ENCODE assay signal across 1 cellular context in the genomic region with DNA sequence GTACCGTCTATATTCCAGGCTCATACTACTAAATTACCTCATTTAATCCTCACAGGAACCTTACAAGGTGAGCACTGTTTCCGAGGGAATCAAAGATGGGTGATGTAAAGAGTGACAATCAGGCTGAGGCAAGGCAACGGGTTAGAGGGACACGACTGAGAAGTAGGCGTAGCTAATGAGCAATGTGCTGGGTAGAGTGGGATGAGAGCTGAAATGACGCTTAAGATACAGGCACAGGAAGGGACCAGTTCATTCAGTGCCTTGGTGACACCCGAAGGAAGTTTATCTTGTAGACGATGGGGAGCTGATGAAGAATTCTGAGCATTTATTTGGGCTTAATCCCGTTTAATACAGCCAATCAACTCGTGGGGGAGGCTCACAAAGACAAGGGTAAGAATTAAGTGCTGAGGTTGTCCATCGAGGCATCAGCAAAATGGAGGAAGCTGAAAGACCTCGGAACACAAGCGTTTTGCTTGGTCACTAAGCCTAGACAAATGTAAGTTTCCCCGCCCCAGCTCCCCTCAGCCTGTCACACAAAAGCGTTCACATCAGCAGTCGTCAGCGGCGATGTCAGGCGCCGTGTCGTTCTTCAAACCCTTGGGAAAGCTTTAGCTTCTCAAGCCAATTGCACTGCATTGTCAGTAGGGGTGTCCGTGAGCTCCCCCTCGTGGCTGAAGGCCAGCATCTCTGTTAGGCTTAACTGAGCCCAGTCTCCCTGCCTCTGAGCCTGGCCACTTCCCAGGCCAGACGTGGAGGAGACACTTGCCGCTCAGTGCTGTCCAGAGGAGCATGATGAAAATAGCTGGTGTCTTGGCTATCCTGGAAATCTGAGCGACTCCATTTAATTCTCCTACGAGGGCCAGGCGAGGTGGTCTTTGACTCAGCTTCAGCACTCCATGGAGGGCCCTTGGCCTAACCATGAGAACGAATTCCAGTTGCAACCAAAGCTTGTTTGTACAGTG.
TF ChIP-seq lines count a peak whose summit lies in the region.

No MANE protein-coding gene starts in this region.

TF ChIP-seq in HepG2, 621 proteins besides CTCF, POLR2A, EP300 and RAD21 (continued from another document and continues in another):
- TF ChIP-seq, protein P1, sequence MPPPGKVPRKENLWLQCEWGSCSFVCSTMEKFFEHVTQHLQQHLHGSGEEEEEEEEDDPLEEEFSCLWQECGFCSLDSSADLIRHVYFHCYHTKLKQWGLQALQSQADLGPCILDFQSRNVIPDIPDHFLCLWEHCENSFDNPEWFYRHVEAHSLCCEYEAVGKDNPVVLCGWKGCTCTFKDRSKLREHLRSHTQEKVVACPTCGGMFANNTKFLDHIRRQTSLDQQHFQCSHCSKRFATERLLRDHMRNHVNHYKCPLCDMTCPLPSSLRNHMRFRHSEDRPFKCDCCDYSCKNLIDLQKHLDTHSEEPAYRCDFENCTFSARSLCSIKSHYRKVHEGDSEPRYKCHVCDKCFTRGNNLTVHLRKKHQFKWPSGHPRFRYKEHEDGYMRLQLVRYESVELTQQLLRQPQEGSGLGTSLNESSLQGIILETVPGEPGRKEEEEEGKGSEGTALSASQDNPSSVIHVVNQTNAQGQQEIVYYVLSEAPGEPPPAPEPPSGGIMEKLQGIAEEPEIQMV (CRISPR knock-in tag; IDR thresholded peaks at IDR 0.05; ENCODE audit: low read depth), result 0 out of 2 replicates have a peak, but pooled peaks have one; percentile 39
- TF ChIP-seq ZNF598 (CRISPR knock-in tag; IDR thresholded peaks at IDR 0.05; ENCODE audit: borderline replicate concordance) (0 out of 2 replicates have a peak, but pooled peaks have one; percentile 84), REXO4 (CRISPR knock-in tag; IDR thresholded peaks at IDR 0.05; ENCODE audit: borderline replicate concordance) (no peak), RNF2 (conservative IDR thresholded peaks at IDR 0.05; ENCODE audit: low read depth) (0 out of 2 replicates have a peak, but pooled peaks have one; percentile 46), ZMAT3 (CRISPR knock-in tag; conservative IDR thresholded peaks at IDR 0.05) (no peak), SMAD9 (CRISPR knock-in tag; IDR thresholded peaks at IDR 0.05) (0 out of 2 replicates have a peak, but pooled peaks have one; percentile 35), SYNCRIP (IDR thresholded peaks at IDR 0.05; ENCODE audit: insufficient read depth, low read depth, low read length) (no peak), ZNF225 (CRISPR knock-in tag; IDR thresholded peaks at IDR 0.05) (0 out of 2 replicates have a peak, but pooled peaks have one; percentile 74), ZNF746 (CRISPR knock-in tag; IDR thresholded peaks at IDR 0.05) (peak; percentile 64; the same call in 1 of the 2 replicates), HOXD1 (CRISPR knock-in tag; IDR thresholded peaks at IDR 0.05) (peak; percentile 49; the same call in 1 of the 2 replicates), EZH2 (conservative IDR thresholded peaks at IDR 0.05; ENCODE audit: low read depth, low read length) (no peak), TBL1XR1 (IDR thresholded peaks at IDR 0.05; ENCODE audit: borderline replicate concordance, low read length, partially characterized antibody) (peak; percentile 25), HNRNPLL (IDR thresholded peaks at IDR 0.05; ENCODE audit: low read depth, low read length, poor library complexity, severe bottlenecking) (no peak), ZNF546 (CRISPR knock-in tag; conservative IDR thresholded peaks at IDR 0.05) (no peak), ESRRA (CRISPR knock-in tag; IDR thresholded peaks at IDR 0.05; ENCODE audit: low read depth) (0 out of 2 replicates have a peak, but pooled peaks have one; percentile 24), CEBPG (CRISPR knock-in tag; IDR thresholded peaks at IDR 0.05) (peak; percentile 14; the same call in 1 of the 2 replicates), ZNF549 (CRISPR knock-in tag; IDR thresholded peaks at IDR 0.05) (no peak), ZNF274 (CRISPR knock-in tag; IDR thresholded peaks at IDR 0.05) (0 out of 2 replicates have a peak, but pooled peaks have one; percentile 74), EEA1 (CRISPR knock-in tag; IDR thresholded peaks at IDR 0.05; ENCODE audit: borderline replicate concordance) (no peak), ZFP36L2 (CRISPR knock-in tag; IDR thresholded peaks at IDR 0.05) (no peak), ARHGAP35 (CRISPR knock-in tag; IDR thresholded peaks at IDR 0.05; ENCODE audit: borderline replicate concordance) (no peak), HOXA5 (CRISPR knock-in tag; IDR thresholded peaks at IDR 0.05) (peak; percentile 71; the same call in 1 of the 2 replicates), POLR2AphosphoS5 (IDR thresholded peaks at IDR 0.05; ENCODE audit: low read depth, low read length) (no peak)
- TF ChIP-seq, protein P2, sequence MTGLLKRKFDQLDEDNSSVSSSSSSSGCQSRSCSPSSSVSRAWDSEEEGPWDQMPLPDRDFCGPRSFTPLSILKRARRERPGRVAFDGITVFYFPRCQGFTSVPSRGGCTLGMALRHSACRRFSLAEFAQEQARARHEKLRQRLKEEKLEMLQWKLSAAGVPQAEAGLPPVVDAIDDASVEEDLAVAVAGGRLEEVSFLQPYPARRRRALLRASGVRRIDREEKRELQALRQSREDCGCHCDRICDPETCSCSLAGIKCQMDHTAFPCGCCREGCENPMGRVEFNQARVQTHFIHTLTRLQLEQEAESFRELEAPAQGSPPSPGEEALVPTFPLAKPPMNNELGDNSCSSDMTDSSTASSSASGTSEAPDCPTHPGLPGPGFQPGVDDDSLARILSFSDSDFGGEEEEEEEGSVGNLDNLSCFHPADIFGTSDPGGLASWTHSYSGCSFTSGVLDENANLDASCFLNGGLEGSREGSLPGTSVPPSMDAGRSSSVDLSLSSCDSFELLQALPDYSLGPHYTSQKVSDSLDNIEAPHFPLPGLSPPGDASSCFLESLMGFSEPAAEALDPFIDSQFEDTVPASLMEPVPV (CRISPR knock-in tag; IDR thresholded peaks at IDR 0.05), result no peak
- TF ChIP-seq, protein P3, sequence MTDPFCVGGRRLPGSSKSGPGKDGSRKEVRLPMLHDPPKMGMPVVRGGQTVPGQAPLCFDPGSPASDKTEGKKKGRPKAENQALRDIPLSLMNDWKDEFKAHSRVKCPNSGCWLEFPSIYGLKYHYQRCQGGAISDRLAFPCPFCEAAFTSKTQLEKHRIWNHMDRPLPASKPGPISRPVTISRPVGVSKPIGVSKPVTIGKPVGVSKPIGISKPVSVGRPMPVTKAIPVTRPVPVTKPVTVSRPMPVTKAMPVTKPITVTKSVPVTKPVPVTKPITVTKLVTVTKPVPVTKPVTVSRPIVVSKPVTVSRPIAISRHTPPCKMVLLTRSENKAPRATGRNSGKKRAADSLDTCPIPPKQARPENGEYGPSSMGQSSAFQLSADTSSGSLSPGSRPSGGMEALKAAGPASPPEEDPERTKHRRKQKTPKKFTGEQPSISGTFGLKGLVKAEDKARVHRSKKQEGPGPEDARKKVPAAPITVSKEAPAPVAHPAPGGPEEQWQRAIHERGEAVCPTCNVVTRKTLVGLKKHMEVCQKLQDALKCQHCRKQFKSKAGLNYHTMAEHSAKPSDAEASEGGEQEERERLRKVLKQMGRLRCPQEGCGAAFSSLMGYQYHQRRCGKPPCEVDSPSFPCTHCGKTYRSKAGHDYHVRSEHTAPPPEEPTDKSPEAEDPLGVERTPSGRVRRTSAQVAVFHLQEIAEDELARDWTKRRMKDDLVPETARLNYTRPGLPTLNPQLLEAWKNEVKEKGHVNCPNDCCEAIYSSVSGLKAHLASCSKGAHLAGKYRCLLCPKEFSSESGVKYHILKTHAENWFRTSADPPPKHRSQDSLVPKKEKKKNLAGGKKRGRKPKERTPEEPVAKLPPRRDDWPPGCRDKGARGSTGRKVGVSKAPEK (CRISPR knock-in tag; IDR thresholded peaks at IDR 0.05; ENCODE audit: borderline replicate concordance), result no peak
- TF ChIP-seq, protein P4, sequence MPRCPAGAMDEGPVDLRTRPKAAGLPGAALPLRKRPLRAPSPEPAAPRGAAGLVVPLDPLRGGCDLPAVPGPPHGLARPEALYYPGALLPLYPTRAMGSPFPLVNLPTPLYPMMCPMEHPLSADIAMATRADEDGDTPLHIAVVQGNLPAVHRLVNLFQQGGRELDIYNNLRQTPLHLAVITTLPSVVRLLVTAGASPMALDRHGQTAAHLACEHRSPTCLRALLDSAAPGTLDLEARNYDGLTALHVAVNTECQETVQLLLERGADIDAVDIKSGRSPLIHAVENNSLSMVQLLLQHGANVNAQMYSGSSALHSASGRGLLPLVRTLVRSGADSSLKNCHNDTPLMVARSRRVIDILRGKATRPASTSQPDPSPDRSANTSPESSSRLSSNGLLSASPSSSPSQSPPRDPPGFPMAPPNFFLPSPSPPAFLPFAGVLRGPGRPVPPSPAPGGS (CRISPR knock-in tag; IDR thresholded peaks at IDR 0.05), result peak; percentile 57; the same call in 1 of the 2 replicates
- TF ChIP-seq, protein P5, sequence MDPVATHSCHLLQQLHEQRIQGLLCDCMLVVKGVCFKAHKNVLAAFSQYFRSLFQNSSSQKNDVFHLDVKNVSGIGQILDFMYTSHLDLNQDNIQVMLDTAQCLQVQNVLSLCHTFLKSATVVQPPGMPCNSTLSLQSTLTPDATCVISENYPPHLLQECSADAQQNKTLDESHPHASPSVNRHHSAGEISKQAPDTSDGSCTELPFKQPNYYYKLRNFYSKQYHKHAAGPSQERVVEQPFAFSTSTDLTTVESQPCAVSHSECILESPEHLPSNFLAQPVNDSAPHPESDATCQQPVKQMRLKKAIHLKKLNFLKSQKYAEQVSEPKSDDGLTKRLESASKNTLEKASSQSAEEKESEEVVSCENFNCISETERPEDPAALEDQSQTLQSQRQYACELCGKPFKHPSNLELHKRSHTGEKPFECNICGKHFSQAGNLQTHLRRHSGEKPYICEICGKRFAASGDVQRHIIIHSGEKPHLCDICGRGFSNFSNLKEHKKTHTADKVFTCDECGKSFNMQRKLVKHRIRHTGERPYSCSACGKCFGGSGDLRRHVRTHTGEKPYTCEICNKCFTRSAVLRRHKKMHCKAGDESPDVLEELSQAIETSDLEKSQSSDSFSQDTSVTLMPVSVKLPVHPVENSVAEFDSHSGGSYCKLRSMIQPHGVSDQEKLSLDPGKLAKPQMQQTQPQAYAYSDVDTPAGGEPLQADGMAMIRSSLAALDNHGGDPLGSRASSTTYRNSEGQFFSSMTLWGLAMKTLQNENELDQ (CRISPR knock-in tag; IDR thresholded peaks at IDR 0.05; ENCODE audit: borderline replicate concordance), result 0 out of 2 replicates have a peak, but pooled peaks have one; percentile 8
- TF ChIP-seq, protein P6, sequence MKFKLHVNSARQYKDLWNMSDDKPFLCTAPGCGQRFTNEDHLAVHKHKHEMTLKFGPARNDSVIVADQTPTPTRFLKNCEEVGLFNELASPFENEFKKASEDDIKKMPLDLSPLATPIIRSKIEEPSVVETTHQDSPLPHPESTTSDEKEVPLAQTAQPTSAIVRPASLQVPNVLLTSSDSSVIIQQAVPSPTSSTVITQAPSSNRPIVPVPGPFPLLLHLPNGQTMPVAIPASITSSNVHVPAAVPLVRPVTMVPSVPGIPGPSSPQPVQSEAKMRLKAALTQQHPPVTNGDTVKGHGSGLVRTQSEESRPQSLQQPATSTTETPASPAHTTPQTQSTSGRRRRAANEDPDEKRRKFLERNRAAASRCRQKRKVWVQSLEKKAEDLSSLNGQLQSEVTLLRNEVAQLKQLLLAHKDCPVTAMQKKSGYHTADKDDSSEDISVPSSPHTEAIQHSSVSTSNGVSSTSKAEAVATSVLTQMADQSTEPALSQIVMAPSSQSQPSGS (CRISPR knock-in tag; IDR thresholded peaks at IDR 0.05), result peak; percentile 56; the same call in 1 of the 2 replicates
- TF ChIP-seq, protein P7, sequence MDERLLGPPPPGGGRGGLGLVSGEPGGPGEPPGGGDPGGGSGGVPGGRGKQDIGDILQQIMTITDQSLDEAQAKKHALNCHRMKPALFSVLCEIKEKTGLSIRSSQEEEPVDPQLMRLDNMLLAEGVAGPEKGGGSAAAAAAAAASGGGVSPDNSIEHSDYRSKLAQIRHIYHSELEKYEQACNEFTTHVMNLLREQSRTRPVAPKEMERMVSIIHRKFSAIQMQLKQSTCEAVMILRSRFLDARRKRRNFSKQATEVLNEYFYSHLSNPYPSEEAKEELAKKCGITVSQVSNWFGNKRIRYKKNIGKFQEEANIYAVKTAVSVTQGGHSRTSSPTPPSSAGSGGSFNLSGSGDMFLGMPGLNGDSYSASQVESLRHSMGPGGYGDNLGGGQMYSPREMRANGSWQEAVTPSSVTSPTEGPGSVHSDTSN (CRISPR knock-in tag; IDR thresholded peaks at IDR 0.05), result no peak; the same call in 1 of the 2 replicates
- TF ChIP-seq, protein P8, sequence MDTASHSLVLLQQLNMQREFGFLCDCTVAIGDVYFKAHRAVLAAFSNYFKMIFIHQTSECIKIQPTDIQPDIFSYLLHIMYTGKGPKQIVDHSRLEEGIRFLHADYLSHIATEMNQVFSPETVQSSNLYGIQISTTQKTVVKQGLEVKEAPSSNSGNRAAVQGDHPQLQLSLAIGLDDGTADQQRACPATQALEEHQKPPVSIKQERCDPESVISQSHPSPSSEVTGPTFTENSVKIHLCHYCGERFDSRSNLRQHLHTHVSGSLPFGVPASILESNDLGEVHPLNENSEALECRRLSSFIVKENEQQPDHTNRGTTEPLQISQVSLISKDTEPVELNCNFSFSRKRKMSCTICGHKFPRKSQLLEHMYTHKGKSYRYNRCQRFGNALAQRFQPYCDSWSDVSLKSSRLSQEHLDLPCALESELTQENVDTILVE (CRISPR knock-in tag; IDR thresholded peaks at IDR 0.05), result 0 out of 2 replicates have a peak, but pooled peaks have one; percentile 53
